Comparison of ENCODE assay signal across 20 cellular contexts in the genomic region with DNA sequence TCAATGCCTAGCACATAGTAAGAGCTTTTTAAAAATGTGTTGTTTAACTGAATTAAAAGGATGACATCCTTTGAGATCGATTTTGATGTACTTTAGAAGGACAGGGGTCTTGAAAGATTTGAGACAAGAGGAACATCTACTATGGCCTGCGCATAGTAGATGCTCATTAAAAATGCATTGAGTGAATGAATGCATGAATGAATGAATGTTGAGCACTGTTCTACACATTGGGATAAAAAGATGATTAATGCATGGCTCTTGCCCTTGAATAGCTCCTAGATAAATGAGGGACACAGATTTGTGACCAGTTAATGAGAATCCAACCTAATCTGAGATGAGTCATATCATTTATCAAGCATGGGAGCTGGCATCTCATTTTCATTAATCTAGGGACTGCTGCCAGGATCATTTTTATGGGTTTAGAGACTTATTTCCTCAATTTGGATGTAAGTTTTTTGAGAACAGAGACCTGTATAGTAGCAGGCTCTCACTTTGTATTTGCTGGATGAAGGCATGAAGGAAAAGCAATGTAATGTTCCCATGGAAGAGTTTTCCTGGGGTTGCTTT.
"Had no signal": no experiment of that assay in that cellular context is flagged by ENCODE, and none has a peak within 500 bp of the region (broad histone marks: within the 10 kb centered on the region; RNA-seq: fewer than 3 reads in every experiment).

No MANE protein-coding gene starts in this region.

- FAIRE-seq: frontal cortex, keratinocyte had no signal

- H3K27me3 ChIP-seq: right atrium auricular region, sigmoid colon, spleen, testis had no signal

- H3K4me3 ChIP-seq: dorsolateral prefrontal cortex, lower lobe of right lung, prostate gland, right atrium auricular region, sigmoid colon, spleen, testis, tibial artery had no signal

- H3K36me3 ChIP-seq: lower lobe of right lung, prostate gland, right atrium auricular region, sigmoid colon, spleen, tibial artery had no signal

- H3K36me3 Mint-ChIP-seq: naive thymus-derived CD8-positive, alpha-beta T cell; stimulated activated memory B cell treated with anti-CD40 and anti-IgM and Interleukin-4, amounts not matched to agents 10 μg/mL and 1 μg/mL and 100 μg/mL, for 72 hours; type B pancreatic cell had no signal

- H3K4me1 ChIP-seq: lower lobe of right lung, prostate gland, sigmoid colon, spleen, testis, tibial artery had no signal

- DNase-seq: dorsolateral prefrontal cortex; effector CD4-positive, alpha-beta T cell; left ventricle myocardium superior; lower lobe of right lung; naive thymus-derived CD8-positive, alpha-beta T cell; nephron progenitor cell; nucleus accumbens; sigmoid colon; spleen; stimulated activated CD4-positive, alpha-beta T cell treated with anti-CD3 and anti-CD28 coated beads, Interleukin-4, amount 100 ng/mL, for 4 hours; stimulated activated naive CD8-positive, alpha-beta T cell treated with anti-CD3 and anti-CD28 coated beads, Interleukin-15, Interleukin-2, amounts not matched to agents 100 U/mL and 50 U/mL, for 24 hours; substantia nigra; testis; tibial artery had no signal

- H3K27me3 Mint-ChIP-seq: type B pancreatic cell had no signal

- H3K9me3 ChIP-seq: lower lobe of right lung, prostate gland, testis, tibial artery had no signal

- H3K27ac ChIP-seq: dorsolateral prefrontal cortex, lower lobe of right lung, prostate gland, right atrium auricular region, sigmoid colon, spleen, testis, tibial artery had no signal

- H3K27ac Mint-ChIP-seq: naive thymus-derived CD8-positive, alpha-beta T cell; nephron progenitor cell; stimulated activated memory B cell treated with anti-CD40 and anti-IgM and Interleukin-4, amounts not matched to agents 10 μg/mL and 1 μg/mL and 100 μg/mL, for 72 hours; type B pancreatic cell had no signal

- ATAC-seq: lower lobe of right lung; naive thymus-derived CD8-positive, alpha-beta T cell; stimulated activated memory B cell treated with anti-CD40 and anti-IgM and Interleukin-4, amounts not matched to agents 10 μg/mL and 1 μg/mL and 100 μg/mL, for 72 hours; stimulated activated naive CD8-positive, alpha-beta T cell treated with anti-CD3 and anti-CD28 coated beads, Interleukin-15, Interleukin-2, amounts not matched to agents 100 U/mL and 50 U/mL, for 24 hours had no signal

- H3K4me3 Mint-ChIP-seq: naive thymus-derived CD8-positive, alpha-beta T cell; nephron progenitor cell; stimulated activated memory B cell treated with anti-CD40 and anti-IgM and Interleukin-4, amounts not matched to agents 10 μg/mL and 1 μg/mL and 100 μg/mL, for 72 hours; type B pancreatic cell had no signal

- H3K4me1 Mint-ChIP-seq: naive thymus-derived CD8-positive, alpha-beta T cell; stimulated activated memory B cell treated with anti-CD40 and anti-IgM and Interleukin-4, amounts not matched to agents 10 μg/mL and 1 μg/mL and 100 μg/mL, for 72 hours had no signal
